In genomic region chr4:18630218-18631110, GRCh38 we compare ENCODE assay signal across 29 cellular contexts.
"Had no signal": no experiment of that assay in that cellular context is flagged by ENCODE, and none has a peak within 500 bp of the region (broad histone marks: within the 10 kb centered on the region; RNA-seq: fewer than 3 reads in every experiment).

No MANE protein-coding gene starts in this region.

- H3K36me3 Mint-ChIP-seq: activated naive CD4-positive, alpha-beta T cell treated with anti-CD3 and anti-CD28 coated beads, Interleukin-2, amount 50 U/mL, for 24 hours; T-cell had no signal

- DNase-seq: activated B cell treated with CpG ODN at 0.5 μM for 24 hours; activated CD4-positive, alpha-beta T cell treated with anti-CD3 and anti-CD28 coated beads for 1 hour; activated CD4-positive, alpha-beta T cell treated with anti-CD3 and anti-CD28 coated beads, Interleukin-2, amount 10 ng/mL, durations not matched to agents 24 days and 14 days; activated CD8-positive, alpha-beta memory T cell treated with anti-CD3 and anti-CD28 coated beads, Interleukin-2, amount 50 U/mL, for 4 hours; activated CD8-positive, alpha-beta T cell treated with anti-CD3 and anti-CD28 coated beads for 36 hours; activated naive CD4-positive, alpha-beta T cell; activated T-cell treated with anti-CD3 and anti-CD28 coated beads, Interleukin-2, amount 50 U/mL, for 72 hours; brain microvascular endothelial cell; MG63; MV-4-11; NCI-H1092 treated with DMSO at 0.1 percent for 48 hours; NCI-H1417 treated with DMSO at 0.1 percent for 48 hours; NCI-H1694; NCI-H2029 treated with DMSO at 0.1 percent for 48 hours; NCI-H345; NCI-H510A; NCI-H526 treated with DMSO at 0.1 percent for 48 hours; NCI-H82; RPMI8226; T-cell; T-helper 2 cell; T1000 had no signal

- H3K9me3 ChIP-seq: MG63 had no signal

- H3K4me3 Mint-ChIP-seq: activated B cell treated with CpG ODN at 0.5 μM for 24 hours; activated CD4-positive, alpha-beta T cell treated with anti-CD3 and anti-CD28 coated beads, Interleukin-2, amount 10 ng/mL, durations not matched to agents 24 days and 14 days; activated CD8-positive, alpha-beta T cell treated with anti-CD3 and anti-CD28 coated beads for 36 hours; activated naive CD4-positive, alpha-beta T cell treated with anti-CD3 and anti-CD28 coated beads, Interleukin-2, amount 50 U/mL, for 24 hours; activated T-cell treated with anti-CD3 and anti-CD28 coated beads, Interleukin-2, amount 50 U/mL, for 72 hours; T-cell had no signal

- H3K27me3 Mint-ChIP-seq: activated B cell treated with CpG ODN at 0.5 μM for 24 hours; activated CD4-positive, alpha-beta T cell treated with anti-CD3 and anti-CD28 coated beads, Interleukin-2, amount 10 ng/mL, durations not matched to agents 24 days and 14 days had no signal

- H3K27ac Mint-ChIP-seq: activated B cell treated with CpG ODN at 0.5 μM for 24 hours; activated CD4-positive, alpha-beta T cell treated with anti-CD3 and anti-CD28 coated beads, Interleukin-2, amount 10 ng/mL, durations not matched to agents 24 days and 14 days; activated CD8-positive, alpha-beta T cell treated with anti-CD3 and anti-CD28 coated beads for 36 hours; activated naive CD4-positive, alpha-beta T cell treated with anti-CD3 and anti-CD28 coated beads, Interleukin-2, amount 50 U/mL, for 24 hours; activated T-cell treated with anti-CD3 and anti-CD28 coated beads, Interleukin-2, amount 50 U/mL, for 72 hours; activated T-helper 2 cell treated with anti-CD3 and anti-CD28 coated beads, Interferon-gamma antibody, Interleukin-2, Interleukin-4, amounts not matched to agents 10 μg/mL and 5 μg/mL and 100 μg/mL, durations not matched to agents 14 hours and 24 hours and 36 hours; T-cell had no signal

- FAIRE-seq: TTC549 had no signal

- H3K27ac ChIP-seq: brain microvascular endothelial cell, cardiac muscle cell, SK-N-MC had no signal

- H3K36me3 ChIP-seq: brain microvascular endothelial cell, cardiac muscle cell, MG63 had no signal

- H3K27me3 ChIP-seq: brain microvascular endothelial cell, cardiac muscle cell, MG63 had no signal

- H3K9me3 Mint-ChIP-seq: activated B cell treated with CpG ODN at 0.5 μM for 24 hours; activated CD4-positive, alpha-beta T cell treated with anti-CD3 and anti-CD28 coated beads, Interleukin-2, amount 10 ng/mL, durations not matched to agents 24 days and 14 days; activated CD8-positive, alpha-beta T cell treated with anti-CD3 and anti-CD28 coated beads for 36 hours; activated naive CD4-positive, alpha-beta T cell treated with anti-CD3 and anti-CD28 coated beads, Interleukin-2, amount 50 U/mL, for 24 hours; activated T-helper 2 cell treated with anti-CD3 and anti-CD28 coated beads, Interferon-gamma antibody, Interleukin-2, Interleukin-4, amounts not matched to agents 10 μg/mL and 5 μg/mL and 100 μg/mL, durations not matched to agents 14 hours and 24 hours and 36 hours; T-cell had no signal

- H3K4me3 ChIP-seq: cardiac muscle cell, MG63, SK-N-MC had no signal

- ATAC-seq: activated CD8-positive, alpha-beta T cell treated with anti-CD3 and anti-CD28 coated beads for 36 hours; activated T-cell treated with anti-CD3 and anti-CD28 coated beads, Interleukin-2, amount 50 U/mL, for 72 hours; Panc1; Right ventricle myocardium inferior; T-cell had no signal

- H3K4me1 Mint-ChIP-seq: activated B cell treated with CpG ODN at 0.5 μM for 24 hours; activated CD4-positive, alpha-beta T cell treated with anti-CD3 and anti-CD28 coated beads, Interleukin-2, amount 10 ng/mL, durations not matched to agents 24 days and 14 days; activated naive CD4-positive, alpha-beta T cell treated with anti-CD3 and anti-CD28 coated beads, Interleukin-2, amount 50 U/mL, for 24 hours; T-cell had no signal
